Comparison of ENCODE assay signal across 1 cellular context in genomic region chr16:30052671-30053372, GRCh38.
TF ChIP-seq lines count a peak whose summit lies in the region.

No MANE protein-coding gene starts in this region.

TF ChIP-seq in HEK293, 187 proteins besides CTCF, POLR2A, EP300 and RAD21 (continued from another document and continues in another):
- TF ChIP-seq ZNF292 (tag by site-specific recombination; IDR thresholded peaks at IDR 0.05; ENCODE audit: borderline replicate concordance, low read depth) (peak; percentile 99), PRDM1 (tag by site-specific recombination; IDR thresholded peaks at IDR 0.05) (peak; percentile 76; the same call in 1 of the 2 replicates), ZNF174 (tag by site-specific recombination; IDR thresholded peaks at IDR 0.05) (no peak), ZNF658 (tag by site-specific recombination; IDR thresholded peaks at IDR 0.05) (no peak), SP7 (tag by site-specific recombination; IDR thresholded peaks at IDR 0.05) (peak; percentile 91), ZNF600 (tag by site-specific recombination; IDR thresholded peaks at IDR 0.05) (peak; percentile 74; the same call in 1 of the 2 replicates), HOXD13 (CRISPR knock-in tag; IDR thresholded peaks at IDR 0.05; ENCODE audit: borderline replicate concordance) (no peak), ZNF391 (tag by site-specific recombination; IDR thresholded peaks at IDR 0.05; ENCODE audit: borderline replicate concordance, low read depth) (peak; percentile 95; the same call in 1 of the 2 replicates), PBX3 (CRISPR knock-in tag; IDR thresholded peaks at IDR 0.05) (peak; percentile 97), ZBTB26 (tag by site-specific recombination; optimal IDR thresholded peaks at IDR 0.05) (peak; percentile 82), ZBTB44 (tag by site-specific recombination; IDR thresholded peaks at IDR 0.05) (no peak; the same call in 1 of the 2 replicates), ZNF184 (tag by site-specific recombination; IDR thresholded peaks at IDR 0.05) (peak; percentile 76), YY1 (tag by site-specific recombination; IDR thresholded peaks at IDR 0.05) (peak; percentile 59; the same call in 1 of the 2 replicates), ZNF501 (tag by site-specific recombination; IDR thresholded peaks at IDR 0.05) (peak; percentile 95), ZNF311 (tag by site-specific recombination; IDR thresholded peaks at IDR 0.05; ENCODE audit: borderline replicate concordance) (no peak), ZNF654 (tag by site-specific recombination; IDR thresholded peaks at IDR 0.05; ENCODE audit: low read depth) (peak; percentile 67), ZNF2 (tag by site-specific recombination; IDR thresholded peaks at IDR 0.05) (peak; percentile 92), ZNF18 (tag by site-specific recombination; IDR thresholded peaks at IDR 0.05) (peak; percentile 54; the same call in 1 of the 2 replicates), ZNF157 (tag by site-specific recombination; IDR thresholded peaks at IDR 0.05) (no peak), ZNF585B (tag by site-specific recombination; IDR thresholded peaks at IDR 0.05) (0 out of 2 replicates have a peak, but pooled peaks have one; percentile 6), ZSCAN4 (tag by site-specific recombination; IDR thresholded peaks at IDR 0.05) (peak; percentile 55; the same call in 1 of the 2 replicates), ZNF394 (tag by site-specific recombination; IDR thresholded peaks at IDR 0.05; ENCODE audit: borderline replicate concordance) (peak; percentile 100), ZNF202 (tag by site-specific recombination; IDR thresholded peaks at IDR 0.05; ENCODE audit: borderline replicate concordance) (peak; percentile 100), ZEB2 (tag by site-specific recombination; IDR thresholded peaks at IDR 0.05) (peak; percentile 97), ZSCAN16 (tag by site-specific recombination; IDR thresholded peaks at IDR 0.05) (no peak; the same call in 1 of the 2 replicates), ZNF248 (tag by site-specific recombination; IDR thresholded peaks at IDR 0.05) (no peak), ZNF701 (tag by site-specific recombination; IDR thresholded peaks at IDR 0.05) (no peak), ZNF169 (tag by site-specific recombination; IDR thresholded peaks at IDR 0.05) (no peak), HIC1 (tag by site-specific recombination; IDR thresholded peaks at IDR 0.05) (no peak), ZNF624 (tag by site-specific recombination; IDR thresholded peaks at IDR 0.05) (no peak), ZNF280D (tag by site-specific recombination; IDR thresholded peaks at IDR 0.05) (no peak), ZIC2 (tag by site-specific recombination; IDR thresholded peaks at IDR 0.05) (peak; percentile 53; the same call in 1 of the 2 replicates), ZNF692 (tag by site-specific recombination; IDR thresholded peaks at IDR 0.05) (peak; percentile 93), ZNF837 (tag by site-specific recombination; IDR thresholded peaks at IDR 0.05) (no peak), ZNF530 (tag by site-specific recombination; IDR thresholded peaks at IDR 0.05; ENCODE audit: low read depth) (peak; percentile 94; the same call in 1 of the 2 replicates), SETDB1 (IDR thresholded peaks at IDR 0.05; ENCODE audit: insufficient read length, low read length) (peak; percentile 17)
- TF ChIP-seq, protein P1, sequence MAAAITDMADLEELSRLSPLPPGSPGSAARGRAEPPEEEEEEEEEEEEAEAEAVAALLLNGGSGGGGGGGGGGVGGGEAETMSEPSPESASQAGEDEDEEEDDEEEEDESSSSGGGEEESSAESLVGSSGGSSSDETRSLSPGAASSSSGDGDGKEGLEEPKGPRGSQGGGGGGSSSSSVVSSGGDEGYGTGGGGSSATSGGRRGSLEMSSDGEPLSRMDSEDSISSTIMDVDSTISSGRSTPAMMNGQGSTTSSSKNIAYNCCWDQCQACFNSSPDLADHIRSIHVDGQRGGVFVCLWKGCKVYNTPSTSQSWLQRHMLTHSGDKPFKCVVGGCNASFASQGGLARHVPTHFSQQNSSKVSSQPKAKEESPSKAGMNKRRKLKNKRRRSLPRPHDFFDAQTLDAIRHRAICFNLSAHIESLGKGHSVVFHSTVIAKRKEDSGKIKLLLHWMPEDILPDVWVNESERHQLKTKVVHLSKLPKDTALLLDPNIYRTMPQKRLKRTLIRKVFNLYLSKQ (tag by site-specific recombination; IDR thresholded peaks at IDR 0.05; ENCODE audit: borderline replicate concordance) = peak; percentile 98
- TF ChIP-seq, protein P2, sequence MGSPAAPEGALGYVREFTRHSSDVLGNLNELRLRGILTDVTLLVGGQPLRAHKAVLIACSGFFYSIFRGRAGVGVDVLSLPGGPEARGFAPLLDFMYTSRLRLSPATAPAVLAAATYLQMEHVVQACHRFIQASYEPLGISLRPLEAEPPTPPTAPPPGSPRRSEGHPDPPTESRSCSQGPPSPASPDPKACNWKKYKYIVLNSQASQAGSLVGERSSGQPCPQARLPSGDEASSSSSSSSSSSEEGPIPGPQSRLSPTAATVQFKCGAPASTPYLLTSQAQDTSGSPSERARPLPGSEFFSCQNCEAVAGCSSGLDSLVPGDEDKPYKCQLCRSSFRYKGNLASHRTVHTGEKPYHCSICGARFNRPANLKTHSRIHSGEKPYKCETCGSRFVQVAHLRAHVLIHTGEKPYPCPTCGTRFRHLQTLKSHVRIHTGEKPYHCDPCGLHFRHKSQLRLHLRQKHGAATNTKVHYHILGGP (tag by site-specific recombination; IDR thresholded peaks at IDR 0.05) = no peak
- TF ChIP-seq, protein P3, sequence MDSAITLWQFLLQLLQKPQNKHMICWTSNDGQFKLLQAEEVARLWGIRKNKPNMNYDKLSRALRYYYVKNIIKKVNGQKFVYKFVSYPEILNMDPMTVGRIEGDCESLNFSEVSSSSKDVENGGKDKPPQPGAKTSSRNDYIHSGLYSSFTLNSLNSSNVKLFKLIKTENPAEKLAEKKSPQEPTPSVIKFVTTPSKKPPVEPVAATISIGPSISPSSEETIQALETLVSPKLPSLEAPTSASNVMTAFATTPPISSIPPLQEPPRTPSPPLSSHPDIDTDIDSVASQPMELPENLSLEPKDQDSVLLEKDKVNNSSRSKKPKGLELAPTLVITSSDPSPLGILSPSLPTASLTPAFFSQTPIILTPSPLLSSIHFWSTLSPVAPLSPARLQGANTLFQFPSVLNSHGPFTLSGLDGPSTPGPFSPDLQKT (IDR thresholded peaks at IDR 0.05; ENCODE audit: borderline replicate concordance, low read depth, low read length) = no peak
- TF ChIP-seq, protein P4, sequence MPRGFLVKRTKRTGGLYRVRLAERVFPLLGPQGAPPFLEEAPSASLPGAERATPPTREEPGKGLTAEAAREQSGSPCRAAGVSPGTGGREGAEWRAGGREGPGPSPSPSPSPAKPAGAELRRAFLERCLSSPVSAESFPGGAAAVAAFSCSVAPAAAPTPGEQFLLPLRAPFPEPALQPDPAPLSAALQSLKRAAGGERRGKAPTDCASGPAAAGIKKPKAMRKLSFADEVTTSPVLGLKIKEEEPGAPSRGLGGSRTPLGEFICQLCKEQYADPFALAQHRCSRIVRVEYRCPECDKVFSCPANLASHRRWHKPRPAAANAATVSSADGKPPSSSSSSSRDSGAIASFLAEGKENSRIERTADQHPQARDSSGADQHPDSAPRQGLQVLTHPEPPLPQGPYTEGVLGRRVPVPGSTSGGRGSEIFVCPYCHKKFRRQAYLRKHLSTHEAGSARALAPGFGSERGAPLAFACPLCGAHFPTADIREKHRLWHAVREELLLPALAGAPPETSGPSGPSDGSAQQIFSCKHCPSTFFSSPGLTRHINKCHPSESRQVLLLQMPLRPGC (tag by site-specific recombination; IDR thresholded peaks at IDR 0.05) = peak; percentile 97
